9 cellular contexts compared by ENCODE assay signal in the genomic region with DNA sequence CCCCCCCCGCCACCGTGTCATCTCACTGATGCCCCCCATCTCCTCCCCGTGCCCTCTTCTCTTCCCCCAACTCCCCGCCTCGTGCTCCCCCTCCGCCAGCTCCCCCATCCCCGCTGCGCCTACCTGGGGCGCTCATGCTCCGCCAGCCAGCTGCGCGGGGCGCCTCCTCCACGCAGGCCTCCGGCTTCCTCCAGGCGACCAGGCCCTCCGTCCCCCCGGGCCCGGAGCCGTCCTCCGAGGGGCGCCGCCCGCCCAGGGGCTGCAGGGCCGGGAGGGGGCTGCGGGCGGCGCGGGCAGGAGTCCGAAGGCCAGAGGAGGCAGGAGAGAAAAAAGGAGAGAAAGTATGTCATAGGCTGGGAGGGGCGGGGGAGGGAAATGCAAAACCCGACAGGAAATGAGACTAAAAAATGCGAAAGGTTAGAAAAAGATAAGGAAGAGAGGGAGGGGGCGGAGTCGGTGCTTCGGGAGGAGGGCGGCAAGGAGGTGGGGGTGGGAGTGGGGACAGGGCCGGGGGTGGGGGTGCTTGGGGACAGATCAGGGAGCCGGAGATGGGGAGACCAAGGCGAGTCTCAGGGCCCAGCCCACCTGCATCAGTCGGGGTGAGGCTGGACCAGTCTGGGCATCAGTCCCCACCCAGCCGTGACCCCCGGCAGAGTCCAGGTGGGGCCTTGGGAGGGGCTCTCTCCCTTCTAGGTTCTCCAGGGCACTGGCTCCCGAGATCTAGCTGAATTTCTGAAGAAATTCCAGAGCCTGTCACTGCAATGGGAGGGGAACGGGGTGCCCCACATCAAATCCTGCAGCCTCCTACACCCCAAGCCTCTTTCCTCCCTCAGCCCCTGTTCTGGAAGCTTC. TPM values are rescaled to one million over a fixed set of nuclear protein-coding genes. Genes with fewer than 3 reads are reported as not detected.
DNase-seq lines count a peak whose midpoint lies in the region; ATAC-seq, FAIRE-seq and TF ChIP-seq lines count a peak whose summit lies in the region.
"Had no signal": no experiment of that assay in that cellular context is flagged by ENCODE, and none has a peak within 500 bp of the region (broad histone marks: within the 10 kb centered on the region; RNA-seq: fewer than 3 reads in every experiment).

A gene (minus strand): TSS at position 324 of the 852 bp plus-strand sequence. CDS start 85,361 bp downstream, outside the sequence.

- H3K4me1 ChIP-seq in HUES6 (ENCODE audit: control insufficient read depth, insufficient read depth, low read length) (peaks cover 13% of the 10 kb centered on the region), thymus (ENCODE audit: control insufficient read depth, insufficient read depth, low read length) (peaks cover 2% of the 10 kb centered on the region), kidney (ENCODE audit: control insufficient read depth in 1 of 2, insufficient read depth in 1 of 2, low read depth in 1 of 2, low read length in 2 of 2) (no peaks in the 10 kb centered on the region)
- H3K4me1 ChIP-seq: pancreas had no signal

- ATAC-seq in GM18505 (IDR thresholded peaks at IDR 0.05; ENCODE audit: unreplicated experiment) (peak; percentile 32), GM19328 (IDR thresholded peaks at IDR 0.05; ENCODE audit: unreplicated experiment) (no peak)

- H3K27ac ChIP-seq in HUES6 (ENCODE audit: low read depth, low read length) (no peak within 1 kb of the TSS), thymus (ENCODE audit: low read depth) (peak within 1 kb of the TSS; percentile 94), kidney (ENCODE audit: low read depth in 2 of 2, low read length in 2 of 2) (no peak within 1 kb of the TSS)
- H3K27ac ChIP-seq: pancreas had no signal

- TF ChIP-seq CTCF in kidney (IDR thresholded peaks at IDR 0.05; ENCODE audit: borderline replicate concordance, extremely low read depth, insufficient read depth) = no peak

- H3K27me3 ChIP-seq in HUES6 (ENCODE audit: control insufficient read depth, insufficient read depth, low read length) (no peaks in the 10 kb centered on the region), thymus (ENCODE audit: control insufficient read depth, insufficient read depth) (no peaks in the 10 kb centered on the region)
- H3K27me3 ChIP-seq: pancreas had no signal

- no peaks in the 10 kb centered on the region for H3K9me3 Mint-ChIP-seq in activated T-cell treated with anti-CD3 and anti-CD28 coated beads, Interleukin-2, amount 50 U/mL, for 24 hours

- DNase-seq in activated T-cell treated with anti-CD3 and anti-CD28 coated beads, Interleukin-2, amount 50 U/mL, for 24 hours = peak; percentile 78
- DNase-seq in iris pigment epithelial cell (ENCODE audit: low read depth) (peak; percentile 7), kidney (no peak), NCI-H1436 treated with DMSO at 0.1 percent for 48 hours (lab: John Stamatoyannopoulos, UW) (no peak)

- H3K4me3 ChIP-seq in HUES6 (ENCODE audit: low read depth, low read length) (peak within 1 kb of the TSS; percentile 68), thymus (ENCODE audit: low read length) (peak within 1 kb of the TSS; percentile 86), kidney (ENCODE audit: low read length in 2 of 2) (no peak within 1 kb of the TSS)

- H3K4me1 Mint-ChIP-seq in activated T-cell treated with anti-CD3 and anti-CD28 coated beads, Interleukin-2, amount 50 U/mL, for 24 hours (ENCODE audit: low read depth) = peaks cover 47% of the 10 kb centered on the region

- no peak for TF ChIP-seq POLR2A in GM18505 (IDR thresholded peaks at IDR 0.05; ENCODE audit: borderline replicate concordance, extremely low read depth, insufficient read depth, insufficient read length)

- intact Hi-C loops in kidney (cut with DNase I) = no loop called here

- peak within 1 kb of the TSS; percentile 97 for H3K27ac Mint-ChIP-seq in activated T-cell treated with anti-CD3 and anti-CD28 coated beads, Interleukin-2, amount 50 U/mL, for 24 hours

- H3K4me3 Mint-ChIP-seq in activated T-cell treated with anti-CD3 and anti-CD28 coated beads, Interleukin-2, amount 50 U/mL, for 24 hours = peak within 1 kb of the TSS; percentile 97

- no peak for FAIRE-seq in kidney (lab: Jason Lieb, UNC)
- FAIRE-seq: pancreas had no signal

- peaks cover 38% of the 10 kb centered on the region for H3K36me3 Mint-ChIP-seq in activated T-cell treated with anti-CD3 and anti-CD28 coated beads, Interleukin-2, amount 50 U/mL, for 24 hours (ENCODE audit: low read depth)

- H3K9ac ChIP-seq in HUES6 (ENCODE audit: low read length) = peak within 1 kb of the TSS; percentile 44
- no peak within 1 kb of the TSS for H3K9ac ChIP-seq in kidney (ENCODE audit: low read length in 2 of 2)

- 6% methylated on average over 42 of the region's 45 CpGs for WGBS in thymus

- H3K9me3 ChIP-seq in HUES6 (ENCODE audit: control insufficient read depth, insufficient read depth, low read depth, low read length) (peaks cover 2% of the 10 kb centered on the region; the same call in 1 of the 2 replicates), thymus (ENCODE audit: control insufficient read depth) (no peaks in the 10 kb centered on the region), kidney (ENCODE audit: control insufficient read depth in 1 of 2, low read length in 2 of 2) (no peaks in the 10 kb centered on the region)
- H3K9me3 ChIP-seq: pancreas had no signal

- H3K36me3 ChIP-seq in HUES6 (ENCODE audit: control insufficient read depth, insufficient read depth, low read length) (no peaks in the 10 kb centered on the region), thymus (ENCODE audit: control insufficient read depth, insufficient read depth) (no peaks in the 10 kb centered on the region), kidney (ENCODE audit: control insufficient read depth in 1 of 2, insufficient read depth in 2 of 2, low read length in 2 of 2) (no peaks in the 10 kb centered on the region)
- H3K36me3 ChIP-seq: pancreas had no signal

- no peaks in the 10 kb centered on the region for H3K27me3 Mint-ChIP-seq in activated T-cell treated with anti-CD3 and anti-CD28 coated beads, Interleukin-2, amount 50 U/mL, for 24 hours

RNA-seq across cellular contexts. Expression of the gene that starts here (rescaled TPM):
- 19.4 TPM for polyA plus RNA-seq in thymus
- 9.6 TPM for total RNA-seq in kidney
- 0.22 TPM for polyA plus RNA-seq in kidney (ENCODE audit: insufficient read depth, low read depth, low replicate concordance)

Comparison
In these comparisons a context has a peak if more than half of its experiments do, and no peak if none do; other contexts are left out.
1. RNA of the gene that starts here (polyA plus RNA-seq): 19.4 TPM in thymus (single experiment); 0.22 TPM in kidney (single experiment); every median in the first group is over 10 times any median in the second.
2. H3K4me3 ChIP-seq: peak in HUES6 (single experiment) and thymus (single experiment); none in kidney (0 of 2).
3. DNase-seq: peak in activated T-cell treated with anti-CD3 and anti-CD28 coated beads, Interleukin-2, amount 50 U/mL, for 24 hours (single experiment) and iris pigment epithelial cell (single experiment); none in kidney (single experiment) and NCI-H1436 treated with DMSO at 0.1 percent for 48 hours (single experiment).